ENCODE assay signal across 8 cellular contexts in genomic region chr7:139118803-139119485, GRCh38. TPM values are rescaled to one million over a fixed set of nuclear protein-coding genes. Genes with fewer than 3 reads are reported as not detected.
DNase-seq lines count a peak whose midpoint lies in the region; ATAC-seq and TF ChIP-seq lines count a peak whose summit lies in the region.

No MANE protein-coding gene starts in this region.

- peaks cover 40 to 50% (median 43%) of the 10 kb centered on the region in 3 donors for H3K4me1 Mint-ChIP-seq in T-cell

- intact Hi-C loops in left lung (cut with DNase I), result no loop called here
- intact Hi-C loops in cardiac septum (cut with DNase I), result no loop called here

- CTCF ChIA-PET in T-cell (lab: Charles Lee), result no interaction called here

- no peaks in the 10 kb centered on the region for H3K9me3 Mint-ChIP-seq in T-cell

- H3K36me3 Mint-ChIP-seq in T-cell, result no peaks in the 10 kb centered on the region

- peak overlapping the region; percentile 75 to 94 for H3K27ac Mint-ChIP-seq in T-cell

- peak overlapping the region in 1 of 2 donors; percentile 82 for H3K27ac ChIP-seq in left lung

- peak overlapping the region in 1 of 2 donors; percentile 17 for H3K4me3 ChIP-seq in left lung

- POLR2A ChIA-PET in T-cell (lab: Charles Lee), result interaction anchor here (0.5 to 1.2 kb wide), 4 partner anchors 21 to 392 kb away, joined by 3 to 6 read pairs (median 4); no protein-coding TSS in a partner anchor

- no peaks in the 10 kb centered on the region for H3K27me3 ChIP-seq in left lung

- H3K4me1 ChIP-seq in left lung, result peaks cover 0 to 22% of the 10 kb centered on the region in 2 donors

- no peaks in the 10 kb centered on the region for H3K9me3 ChIP-seq in left lung

- ATAC-seq in GM19395 (IDR thresholded peaks at IDR 0.05; ENCODE audit: unreplicated experiment) (peak; percentile 86), HG03196 (IDR thresholded peaks at IDR 0.05; ENCODE audit: unreplicated experiment) (peak; percentile 80), T-cell (replicated peaks in 1 of 4) (peak; percentile 76 to 82 (median 80)), left lung (peak; percentile 23)

- H3K36me3 ChIP-seq in left lung, result no peaks in the 10 kb centered on the region

- peak; percentile 74 for DNase-seq in DMS79 (lab: John Stamatoyannopoulos, UW)
- peak in 8 of 34 experiments; percentile 13 to 40 (median 29) for DNase-seq in T-cell
- no peak for DNase-seq in left lung
- DNase-seq in stimulated activated CD4-positive, alpha-beta T cell treated with anti-CD3 and anti-CD28 coated beads, Interleukin-4, amount 100 ng/mL, for 1 hour, result no peak
- no peak for DNase-seq in dedifferentiated amniotic fluid mesenchymal stem cell (ENCODE audit: extremely low spot score)
- no peak for DNase-seq in cardiac septum (ENCODE audit: low spot score)

- TF ChIP-seq CTCF in left lung (IDR thresholded peaks at IDR 0.05), result no peak

- peak overlapping the region; percentile 49 to 59 (median 58) for H3K4me3 Mint-ChIP-seq in T-cell

- no peaks in the 10 kb centered on the region for H3K27me3 Mint-ChIP-seq in T-cell

RNA-seq across cellular contexts. Expression of gene ZC3HAV1, which starts 9.4 kb away (rescaled TPM):
- total RNA-seq in T-cell (100 to 1,000 TPM; 148 to 201 (median 155) TPM), left lung (10 to 100 TPM; 35.5 to 45.5 TPM), cardiac septum (6.8 TPM)

Comparison
In these comparisons a context has a peak if more than half of its experiments do, and no peak if none do; other contexts are left out.
1. ATAC-seq: peak in every context shown above with its lines; median percentile 86 in GM19395; 80 in HG03196; 80 in T-cell; 23 in left lung.